ENCODE assay signal across 24 cellular contexts in genomic region chr2:119782308-119783027, GRCh38. TPM values are rescaled to one million over a fixed set of nuclear protein-coding genes. Genes with fewer than 3 reads are reported as not detected.
DNase-seq lines count a peak whose midpoint lies in the region; ATAC-seq and TF ChIP-seq lines count a peak whose summit lies in the region.
"Had no signal": no experiment of that assay in that cellular context is flagged by ENCODE, and none has a peak within 500 bp of the region (broad histone marks: within the 10 kb centered on the region; RNA-seq: fewer than 3 reads in every experiment).

No MANE protein-coding gene starts in this region.

- H3K27me3 Mint-ChIP-seq in activated naive CD4-positive, alpha-beta T cell treated with anti-CD3 and anti-CD28 coated beads, Interleukin-2, amount 50 U/mL, for 24 hours, result no peaks in the 10 kb centered on the region
- no peaks in the 10 kb centered on the region for H3K27me3 Mint-ChIP-seq in WTC11 (ENCODE audit: low read depth)
- H3K27me3 Mint-ChIP-seq: dendritic cell treated with granulocyte-macrophage colony-stimulating factor and Interleukin-4, amounts not matched to agents 40 ng/mL and 50 ng/mL, for 4 days; T-cell had no signal

- CTCF ChIA-PET in WTC11 (lab: Charles Lee), result interaction anchor here (1.4 kb wide), 1 partner anchor 16 kb away, joined by 3 read pairs; no protein-coding TSS in a partner anchor

- no peak overlapping the region for H2BK15ac ChIP-seq in mesendoderm (replicated peaks; ENCODE audit: low read depth)

- no peak overlapping the region for H3K9ac ChIP-seq in mesendoderm (ENCODE audit: low read length)
- H3K9ac ChIP-seq: BLaER1 treated with 17β-estradiol and CSF1 and Interleukin-3, amounts not matched to agents 10 nM and 100 nM had no signal

- H3K4ac ChIP-seq in mesendoderm (ENCODE audit: low read depth, low read length), result no peak overlapping the region

- no peak overlapping the region for H2BK5ac ChIP-seq in mesendoderm (ENCODE audit: low read length)

- H2BK120ac ChIP-seq in mesendoderm (ENCODE audit: low read depth, low read length), result no peak overlapping the region

- no peak overlapping the region for H3K56ac ChIP-seq in mesendoderm (ENCODE audit: low read length)

- no peak overlapping the region for H4K8ac ChIP-seq in mesendoderm (ENCODE audit: low read depth, low read length)

- no peaks in the 10 kb centered on the region for H3K4me1 ChIP-seq in mesendoderm (ENCODE audit: control insufficient read depth, low read depth, low read length)
- H3K4me1 ChIP-seq: BLaER1 treated with 17β-estradiol and CSF1 and Interleukin-3, amounts not matched to agents 10 nM and 100 nM; pancreas; SJSA1 had no signal

- POLR2A ChIA-PET in WTC11 (lab: Charles Lee), result interaction anchor here (0.6 to 1.6 kb wide), 2 partner anchors 13 to 16 kb away, joined by 5 to 6 read pairs; no protein-coding TSS in a partner anchor

- peaks cover 15% of the 10 kb centered on the region for H3K79me1 ChIP-seq in mesendoderm (ENCODE audit: low read length)

- H3K23ac ChIP-seq in mesendoderm (ENCODE audit: low read length), result no peak overlapping the region

- no peaks in the 10 kb centered on the region for H3K36me3 ChIP-seq in mesendoderm (ENCODE audit: control insufficient read depth, insufficient read depth, low read length)
- H3K36me3 ChIP-seq: cardiac muscle cell, gastroesophageal sphincter, pancreas, SJSA1, tibial artery had no signal

- H3K27ac ChIP-seq in mesendoderm (ENCODE audit: low read depth, low read length), result no peak overlapping the region
- H3K27ac ChIP-seq: BLaER1 treated with 17β-estradiol and CSF1 and Interleukin-3, amounts not matched to agents 10 nM and 100 nM; cardiac muscle cell; gastroesophageal sphincter; pancreas; SJSA1; tibial artery had no signal

- no peak for TF ChIP-seq CTCF in WTC11 (IDR thresholded peaks at IDR 0.05)

- no peaks in the 10 kb centered on the region for H3K9me3 Mint-ChIP-seq in activated naive CD4-positive, alpha-beta T cell treated with anti-CD3 and anti-CD28 coated beads, Interleukin-2, amount 50 U/mL, for 24 hours
- H3K9me3 Mint-ChIP-seq in WTC11, result no peaks in the 10 kb centered on the region
- H3K9me3 Mint-ChIP-seq: dendritic cell treated with granulocyte-macrophage colony-stimulating factor and Interleukin-4, amounts not matched to agents 40 ng/mL and 50 ng/mL, for 4 days; nephron progenitor cell; T-cell had no signal

- no peak overlapping the region for H3K4me2 ChIP-seq in mesendoderm (ENCODE audit: low read length)
- H3K4me2 ChIP-seq: BLaER1 treated with 17β-estradiol and CSF1 and Interleukin-3, amounts not matched to agents 10 nM and 100 nM had no signal

- no peak overlapping the region for H3K18ac ChIP-seq in mesendoderm (ENCODE audit: low read length)

- in situ Hi-C loops in KBM-7 (cut with MboI; ENCODE audit: low pct_unique_long_range_greater_than_20kb, low sequenced_read_pairs), result no loop called here

- H3K79me2 ChIP-seq in mesendoderm (ENCODE audit: control insufficient read depth, insufficient read depth, low read length), result peaks cover 34% of the 10 kb centered on the region

- H3K4me3 ChIP-seq in mesendoderm (ENCODE audit: low read length), result no peak overlapping the region
- H3K4me3 ChIP-seq: BLaER1 treated with 17β-estradiol and CSF1 and Interleukin-3, amounts not matched to agents 10 nM and 100 nM; cardiac muscle cell; gastroesophageal sphincter; mucosa of descending colon; pancreas; SJSA1; tibial artery had no signal

- WGBS in mesendoderm (ENCODE audit: extremely low coverage, insufficient coverage, low lambda C conversion rate), result no CpG with 5 or more reads among the region's 9 CpGs

- H2AK5ac ChIP-seq in mesendoderm (ENCODE audit: low read length), result no peak overlapping the region

- peaks cover 70% of the 10 kb centered on the region for H3K4me1 Mint-ChIP-seq in activated naive CD4-positive, alpha-beta T cell treated with anti-CD3 and anti-CD28 coated beads, Interleukin-2, amount 50 U/mL, for 24 hours
- H3K4me1 Mint-ChIP-seq in WTC11, result peaks cover 36% of the 10 kb centered on the region

- H3K27me3 ChIP-seq in mesendoderm (ENCODE audit: insufficient read depth, low read length, poor library complexity), result no peaks in the 10 kb centered on the region
- H3K27me3 ChIP-seq: BLaER1 treated with 17β-estradiol and CSF1 and Interleukin-3, amounts not matched to agents 10 nM and 100 nM; cardiac muscle cell; gastroesophageal sphincter; pancreas; SJSA1; tibial artery had no signal

- peaks cover 2% of the 10 kb centered on the region for H3K36me3 Mint-ChIP-seq in activated naive CD4-positive, alpha-beta T cell treated with anti-CD3 and anti-CD28 coated beads, Interleukin-2, amount 50 U/mL, for 24 hours
- H3K36me3 Mint-ChIP-seq in WTC11, result no peaks in the 10 kb centered on the region

- no peak overlapping the region for H4K5ac ChIP-seq in mesendoderm (ENCODE audit: low read length)

- no peak for ATAC-seq in WTC11
- ATAC-seq: gastroesophageal sphincter, mucosa of descending colon, pancreas, T-cell had no signal

- H3K4me3 Mint-ChIP-seq in activated naive CD4-positive, alpha-beta T cell treated with anti-CD3 and anti-CD28 coated beads, Interleukin-2, amount 50 U/mL, for 24 hours, result no peak overlapping the region
- no peak overlapping the region for H3K4me3 Mint-ChIP-seq in WTC11
- H3K4me3 Mint-ChIP-seq: dendritic cell treated with granulocyte-macrophage colony-stimulating factor and Interleukin-4, amounts not matched to agents 40 ng/mL and 50 ng/mL, for 4 days; nephron progenitor cell; T-cell had no signal

- peak overlapping the region; percentile 36 for H3K27ac Mint-ChIP-seq in activated naive CD4-positive, alpha-beta T cell treated with anti-CD3 and anti-CD28 coated beads, Interleukin-2, amount 50 U/mL, for 24 hours
- H3K27ac Mint-ChIP-seq in WTC11, result peak overlapping the region; percentile 58; the same call in 1 of the 2 replicates
- H3K27ac Mint-ChIP-seq: dendritic cell treated with granulocyte-macrophage colony-stimulating factor and Interleukin-4, amounts not matched to agents 40 ng/mL and 50 ng/mL, for 4 days; nephron progenitor cell; T-cell had no signal

- no peak for DNase-seq in activated naive CD4-positive, alpha-beta T cell (lab: John Stamatoyannopoulos, UW)
- DNase-seq in M059J (ENCODE audit: low read depth) (peak; percentile 36), WTC11 (ENCODE audit: low spot score) (no peak), mesendoderm (peak; percentile 42), NCI-H2227 treated with DMSO at 0.1 percent for 48 hours (lab: John Stamatoyannopoulos, UW) (no peak), iPS-NIHi11 (ENCODE audit: low spot score) (no peak), KBM-7 (no peak)
- DNase-seq: activated CD4-positive, alpha-beta T cell treated with anti-CD3 and anti-CD28 coated beads, Interleukin-2, amount 50 U/mL, for 1 hour; activated CD8-positive, alpha-beta memory T cell treated with anti-CD3 and anti-CD28 coated beads, Interleukin-2, amount 50 U/mL, for 48 hours; MM.1S; mucosa of descending colon; NCI-H524 treated with DMSO at 0.1 percent for 48 hours; nephron progenitor cell; pancreas; stimulated activated CD4-positive, alpha-beta T cell treated with anti-CD3 and anti-CD28 coated beads, Interleukin-2, amount 100 ng/mL, for 48 hours; stimulated activated naive CD4-positive, alpha-beta T cell treated with Interleukin-2 at 50 U/mL for 16 hours; T-cell; tibial artery had no signal

TF ChIP-seq in WTC11, 78 proteins besides CTCF, POLR2A, EP300 and RAD21:
- no peak for TF ChIP-seq PRDM15 (CRISPR knock-in tag; IDR thresholded peaks at IDR 0.05)
- no peak for TF ChIP-seq NFATC4 (CRISPR knock-in tag; IDR thresholded peaks at IDR 0.05)
- no peak for TF ChIP-seq KAT7 (CRISPR knock-in tag; IDR thresholded peaks at IDR 0.05; ENCODE audit: borderline replicate concordance)
- no peak for TF ChIP-seq ZNF671 (CRISPR knock-in tag; IDR thresholded peaks at IDR 0.05)
- TF ChIP-seq EMX1 (CRISPR knock-in tag; IDR thresholded peaks at IDR 0.05), result no peak
TF ChIP-seq in WTC11: peak in this region for 0.

RNA-seq across cellular contexts. Expression of gene PTPN4, which starts 22.7 kb away (rescaled TPM):
- 10.1 and 12.9 TPM in 2 replicates for total RNA-seq in M059J (2014; rRNA removed; shearing (Covaris generic))
- 79.4 to 85.8 TPM (median 79.7 TPM) in 3 replicates for total RNA-seq in WTC11 (2021)
- 11.0 TPM for polyA plus RNA-seq in mesendoderm (2013, experiment 1 of 2)
- 11.4 TPM for polyA plus RNA-seq in mesendoderm (2013, experiment 2 of 2)

Comparison
In these comparisons a context has a peak if more than half of its experiments do, and no peak if none do; other contexts are left out.
1. DNase-seq: peak in M059J (single experiment) and mesendoderm (single experiment); none in activated naive CD4-positive, alpha-beta T cell (0 of 4), WTC11 (single experiment), NCI-H2227 treated with DMSO at 0.1 percent for 48 hours (single experiment), iPS-NIHi11 (single experiment) and KBM-7 (single experiment).